ENCODE assay signal across 1 cellular context in the genomic region with DNA sequence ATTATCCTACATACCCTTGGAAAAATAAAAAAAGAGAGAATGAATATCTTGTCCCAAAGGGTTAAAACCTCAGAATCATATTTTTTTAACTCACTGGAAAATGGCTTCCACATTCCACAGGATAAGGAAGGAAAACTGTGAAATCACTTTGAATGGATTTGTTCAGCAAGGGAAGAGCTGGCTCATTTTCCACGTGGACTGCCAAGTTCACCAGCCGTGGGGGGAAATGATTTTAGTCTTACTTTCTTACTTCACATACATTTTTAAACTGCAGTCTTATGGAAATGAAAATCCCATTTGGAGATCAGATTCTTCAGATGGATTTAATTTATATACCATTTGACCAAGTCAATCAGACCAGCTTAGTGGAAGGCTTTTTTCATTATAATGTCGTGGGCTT.
TF ChIP-seq lines count a peak whose summit lies in the region.

No MANE protein-coding gene starts in this region.

TF ChIP-seq in GM23338, 12 proteins besides CTCF, POLR2A, EP300 and RAD21 (continued from another document):
- TF ChIP-seq, protein P1, sequence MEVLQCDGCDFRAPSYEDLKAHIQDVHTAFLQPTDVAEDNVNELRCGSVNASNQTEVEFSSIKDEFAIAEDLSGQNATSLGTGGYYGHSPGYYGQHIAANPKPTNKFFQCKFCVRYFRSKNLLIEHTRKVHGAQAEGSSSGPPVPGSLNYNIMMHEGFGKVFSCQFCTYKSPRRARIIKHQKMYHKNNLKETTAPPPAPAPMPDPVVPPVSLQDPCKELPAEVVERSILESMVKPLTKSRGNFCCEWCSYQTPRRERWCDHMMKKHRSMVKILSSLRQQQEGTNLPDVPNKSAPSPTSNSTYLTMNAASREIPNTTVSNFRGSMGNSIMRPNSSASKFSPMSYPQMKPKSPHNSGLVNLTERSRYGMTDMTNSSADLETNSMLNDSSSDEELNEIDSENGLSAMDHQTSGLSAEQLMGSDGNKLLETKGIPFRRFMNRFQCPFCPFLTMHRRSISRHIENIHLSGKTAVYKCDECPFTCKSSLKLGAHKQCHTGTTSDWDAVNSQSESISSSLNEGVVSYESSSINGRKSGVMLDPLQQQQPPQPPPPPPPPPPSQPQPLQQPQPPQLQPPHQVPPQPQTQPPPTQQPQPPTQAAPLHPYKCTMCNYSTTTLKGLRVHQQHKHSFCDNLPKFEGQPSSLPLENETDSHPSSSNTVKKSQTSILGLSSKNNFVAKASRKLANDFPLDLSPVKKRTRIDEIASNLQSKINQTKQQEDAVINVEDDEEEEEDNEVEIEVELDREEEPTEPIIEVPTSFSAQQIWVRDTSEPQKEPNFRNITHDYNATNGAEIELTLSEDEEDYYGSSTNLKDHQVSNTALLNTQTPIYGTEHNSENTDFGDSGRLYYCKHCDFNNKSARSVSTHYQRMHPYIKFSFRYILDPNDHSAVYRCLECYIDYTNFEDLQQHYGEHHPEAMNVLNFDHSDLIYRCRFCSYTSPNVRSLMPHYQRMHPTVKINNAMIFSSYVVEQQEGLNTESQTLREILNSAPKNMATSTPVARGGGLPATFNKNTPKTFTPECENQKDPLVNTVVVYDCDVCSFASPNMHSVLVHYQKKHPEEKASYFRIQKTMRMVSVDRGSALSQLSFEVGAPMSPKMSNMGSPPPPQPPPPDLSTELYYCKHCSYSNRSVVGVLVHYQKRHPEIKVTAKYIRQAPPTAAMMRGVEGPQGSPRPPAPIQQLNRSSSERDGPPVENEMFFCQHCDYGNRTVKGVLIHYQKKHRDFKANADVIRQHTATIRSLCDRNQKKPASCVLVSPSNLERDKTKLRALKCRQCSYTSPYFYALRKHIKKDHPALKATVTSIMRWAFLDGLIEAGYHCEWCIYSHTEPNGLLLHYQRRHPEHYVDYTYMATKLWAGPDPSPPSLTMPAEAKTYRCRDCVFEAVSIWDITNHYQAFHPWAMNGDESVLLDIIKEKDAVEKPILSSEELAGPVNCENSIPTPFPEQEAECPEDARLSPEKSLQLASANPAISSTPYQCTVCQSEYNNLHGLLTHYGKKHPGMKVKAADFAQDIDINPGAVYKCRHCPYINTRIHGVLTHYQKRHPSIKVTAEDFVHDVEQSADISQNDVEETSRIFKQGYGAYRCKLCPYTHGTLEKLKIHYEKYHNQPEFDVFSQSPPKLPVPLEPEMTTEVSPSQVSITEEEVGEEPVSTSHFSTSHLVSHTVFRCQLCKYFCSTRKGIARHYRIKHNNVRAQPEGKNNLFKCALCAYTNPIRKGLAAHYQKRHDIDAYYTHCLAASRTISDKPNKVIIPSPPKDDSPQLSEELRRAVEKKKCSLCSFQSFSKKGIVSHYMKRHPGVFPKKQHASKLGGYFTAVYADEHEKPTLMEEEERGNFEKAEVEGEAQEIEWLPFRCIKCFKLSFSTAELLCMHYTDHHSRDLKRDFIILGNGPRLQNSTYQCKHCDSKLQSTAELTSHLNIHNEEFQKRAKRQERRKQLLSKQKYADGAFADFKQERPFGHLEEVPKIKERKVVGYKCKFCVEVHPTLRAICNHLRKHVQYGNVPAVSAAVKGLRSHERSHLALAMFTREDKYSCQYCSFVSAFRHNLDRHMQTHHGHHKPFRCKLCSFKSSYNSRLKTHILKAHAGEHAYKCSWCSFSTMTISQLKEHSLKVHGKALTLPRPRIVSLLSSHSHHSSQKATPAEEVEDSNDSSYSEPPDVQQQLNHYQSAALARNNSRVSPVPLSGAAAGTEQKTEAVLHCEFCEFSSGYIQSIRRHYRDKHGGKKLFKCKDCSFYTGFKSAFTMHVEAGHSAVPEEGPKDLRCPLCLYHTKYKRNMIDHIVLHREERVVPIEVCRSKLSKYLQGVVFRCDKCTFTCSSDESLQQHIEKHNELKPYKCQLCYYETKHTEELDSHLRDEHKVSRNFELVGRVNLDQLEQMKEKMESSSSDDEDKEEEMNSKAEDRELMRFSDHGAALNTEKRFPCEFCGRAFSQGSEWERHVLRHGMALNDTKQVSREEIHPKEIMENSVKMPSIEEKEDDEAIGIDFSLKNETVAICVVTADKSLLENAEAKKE (CRISPR knock-in tag; IDR thresholded peaks at IDR 0.05) = no peak
- TF ChIP-seq EZH2phosphoT487 (IDR thresholded peaks at IDR 0.05; ENCODE audit: unreplicated experiment) (no peak), REST (IDR thresholded peaks at IDR 0.05; ENCODE audit: unreplicated experiment) (no peak), POLR2AphosphoS5 (IDR thresholded peaks at IDR 0.05; ENCODE audit: low read depth) (no peak), NANOG (IDR thresholded peaks at IDR 0.05; ENCODE audit: borderline replicate concordance) (no peak), JUNB (IDR thresholded peaks at IDR 0.05; ENCODE audit: unreplicated experiment) (no peak), CREB1 (CRISPR knock-in tag; IDR thresholded peaks at IDR 0.05; ENCODE audit: low read depth) (no peak), ZNF331 (CRISPR knock-in tag; IDR thresholded peaks at IDR 0.05; ENCODE audit: low read depth) (no peak), STAT1 (IDR thresholded peaks at IDR 0.05; ENCODE audit: unreplicated experiment) (no peak), EZH2 (IDR thresholded peaks at IDR 0.05; ENCODE audit: low read depth, unreplicated experiment) (no peak)
- TF ChIP-seq, protein P2, sequence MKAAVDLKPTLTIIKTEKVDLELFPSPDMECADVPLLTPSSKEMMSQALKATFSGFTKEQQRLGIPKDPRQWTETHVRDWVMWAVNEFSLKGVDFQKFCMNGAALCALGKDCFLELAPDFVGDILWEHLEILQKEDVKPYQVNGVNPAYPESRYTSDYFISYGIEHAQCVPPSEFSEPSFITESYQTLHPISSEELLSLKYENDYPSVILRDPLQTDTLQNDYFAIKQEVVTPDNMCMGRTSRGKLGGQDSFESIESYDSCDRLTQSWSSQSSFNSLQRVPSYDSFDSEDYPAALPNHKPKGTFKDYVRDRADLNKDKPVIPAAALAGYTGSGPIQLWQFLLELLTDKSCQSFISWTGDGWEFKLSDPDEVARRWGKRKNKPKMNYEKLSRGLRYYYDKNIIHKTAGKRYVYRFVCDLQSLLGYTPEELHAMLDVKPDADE (IDR thresholded peaks at IDR 0.05) = no peak
